Comparison of ENCODE assay signal across 8 cellular contexts in the genomic region with DNA sequence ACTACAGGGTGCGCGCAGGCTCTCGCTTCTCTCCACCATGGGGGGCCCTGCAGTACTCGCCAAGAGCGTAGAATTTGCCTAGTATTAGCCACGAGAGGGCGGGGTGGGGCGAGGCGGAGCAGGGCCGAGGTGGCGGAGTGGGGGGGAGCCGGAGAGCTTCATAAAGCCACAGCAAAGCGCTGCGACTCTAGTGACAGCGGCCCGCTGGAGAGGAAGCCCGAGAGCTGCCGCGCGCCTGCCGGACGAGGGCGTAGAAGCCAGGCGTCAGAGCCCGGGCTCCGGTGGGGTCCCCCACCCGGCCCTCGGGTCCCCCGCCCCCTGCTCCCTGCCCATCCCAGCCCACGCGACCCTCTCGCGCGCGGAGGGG. TPM values are rescaled to one million over a fixed set of nuclear protein-coding genes. Genes with fewer than 3 reads are reported as not detected.
DNase-seq lines count a peak whose midpoint lies in the region; ATAC-seq, FAIRE-seq and TF ChIP-seq lines count a peak whose summit lies in the region.

A gene with protein sequence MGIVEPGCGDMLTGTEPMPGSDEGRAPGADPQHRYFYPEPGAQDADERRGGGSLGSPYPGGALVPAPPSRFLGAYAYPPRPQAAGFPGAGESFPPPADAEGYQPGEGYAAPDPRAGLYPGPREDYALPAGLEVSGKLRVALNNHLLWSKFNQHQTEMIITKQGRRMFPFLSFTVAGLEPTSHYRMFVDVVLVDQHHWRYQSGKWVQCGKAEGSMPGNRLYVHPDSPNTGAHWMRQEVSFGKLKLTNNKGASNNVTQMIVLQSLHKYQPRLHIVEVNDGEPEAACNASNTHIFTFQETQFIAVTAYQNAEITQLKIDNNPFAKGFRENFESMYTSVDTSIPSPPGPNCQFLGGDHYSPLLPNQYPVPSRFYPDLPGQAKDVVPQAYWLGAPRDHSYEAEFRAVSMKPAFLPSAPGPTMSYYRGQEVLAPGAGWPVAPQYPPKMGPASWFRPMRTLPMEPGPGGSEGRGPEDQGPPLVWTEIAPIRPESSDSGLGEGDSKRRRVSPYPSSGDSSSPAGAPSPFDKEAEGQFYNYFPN (plus strand): TSS at position 190 of the 367 bp plus-strand sequence. CDS start 219 bp downstream, outside the sequence.

- peak; percentile 45; the same call in 2 of the 3 replicates for TF ChIP-seq CTCF in A549 (IDR thresholded peaks at IDR 0.05)
- TF ChIP-seq CTCF in epithelial cell of esophagus (IDR thresholded peaks at IDR 0.05; ENCODE audit: insufficient read depth, low read depth, low read length, missing control alignments): no peak
- TF ChIP-seq CTCF in neural progenitor cell (IDR thresholded peaks at IDR 0.05): peak; percentile 53

- H3K9me3 ChIP-seq in A549 (no peaks in the 10 kb centered on the region), neural progenitor cell (ENCODE audit: low read depth) (no peaks in the 10 kb centered on the region), thymus (ENCODE audit: control insufficient read depth) (no peaks in the 10 kb centered on the region)

- peak; percentile 40; a peak in 3 of 5 replicates for TF ChIP-seq RAD21 in A549 (conservative IDR thresholded peaks at IDR 0.05 in 1 of 2, IDR thresholded peaks at IDR 0.05 in 1 of 2)

- H3K27me3 ChIP-seq in neural progenitor cell: peaks cover 85% of the 10 kb centered on the region
- peaks cover 24% of the 10 kb centered on the region for H3K27me3 ChIP-seq in thymus (ENCODE audit: control insufficient read depth, insufficient read depth)

- peak; percentile 80 to 90 for DNase-seq in A549 (ENCODE audit: low read depth in 1 of 2, low spot score in 1 of 2)
- peak; percentile 50 for DNase-seq in NCI-H526 treated with DMSO at 0.1 percent for 48 hours (lab: John Stamatoyannopoulos, UW)
- DNase-seq in activated CD8-positive, alpha-beta memory T cell treated with anti-CD3 and anti-CD28 coated beads for 24 hours: peak; percentile 95
- peak; percentile 20 for DNase-seq in epithelial cell of esophagus (ENCODE audit: low read depth)
- peak; percentile 95 for DNase-seq in neural progenitor cell (ENCODE audit: low spot score)

- H3K4me3 ChIP-seq in A549 (peak within 1 kb of the TSS; percentile 48), epithelial cell of esophagus (ENCODE audit: low read length) (no peak within 1 kb of the TSS), neural progenitor cell (peak within 1 kb of the TSS; percentile 66), thymus (ENCODE audit: low read length) (peak within 1 kb of the TSS; percentile 46)

- CTCF ChIA-PET in A549 (lab: Yijun Ruan, JAX): interaction anchor here (0.9 to 11.2 kb wide), 25 partner anchors 8 to 110 kb away, joined by 3 to 87 read pairs (median 5); no protein-coding TSS in a partner anchor

- H3K4me3 Mint-ChIP-seq in neural progenitor cell: peak within 1 kb of the TSS; percentile 84

- ATAC-seq in A549: peak; percentile 74 to 91
- ATAC-seq in GM18861 (IDR thresholded peaks at IDR 0.05; ENCODE audit: unreplicated experiment): peak; percentile 40
- peak; percentile 50 for ATAC-seq in HG03108 (IDR thresholded peaks at IDR 0.05; ENCODE audit: unreplicated experiment)

- H4K20me1 ChIP-seq in neural progenitor cell (ENCODE audit: low read depth): peaks cover 12% of the 10 kb centered on the region

- H3K9me3 Mint-ChIP-seq in neural progenitor cell: peaks cover 3% of the 10 kb centered on the region

- no peak for FAIRE-seq in A549 (lab: Jason Lieb, UNC)

- POLR2A ChIA-PET in A549 (lab: Yijun Ruan, JAX): interaction anchor here (0.6 to 1.2 kb wide), 3 partner anchors 57 to 732 kb away, joined by 3 to 11 read pairs (median 4); partner anchors contain the start of genes LRRC46 and MRPL10

- no peaks in the 10 kb centered on the region for H3K79me2 ChIP-seq in neural progenitor cell (ENCODE audit: low read depth)

- H3F3A ChIP-seq in neural progenitor cell (ENCODE audit: low read depth): no peaks in the 10 kb centered on the region

- 4% methylated on average over 15 of the region's 35 CpGs for WGBS in A549 (ENCODE audit: missing lambda C conversion rate)
- 2% methylated on average over 35 of the region's 35 CpGs for WGBS in thymus

- H3K9ac ChIP-seq in neural progenitor cell: no peak within 1 kb of the TSS

- H3K27ac ChIP-seq in A549 (peak within 1 kb of the TSS in 1 of 2 experiments; percentile 74; a peak in 3 of 6 replicates), neural progenitor cell (no peak within 1 kb of the TSS), thymus (ENCODE audit: low read depth) (no peak within 1 kb of the TSS)

- no peaks in the 10 kb centered on the region for H3K36me3 Mint-ChIP-seq in neural progenitor cell

- H3K27ac Mint-ChIP-seq in neural progenitor cell: no peak within 1 kb of the TSS

- H3K36me3 ChIP-seq in neural progenitor cell (no peaks in the 10 kb centered on the region), thymus (ENCODE audit: control insufficient read depth, insufficient read depth) (no peaks in the 10 kb centered on the region)

- no peak for TF ChIP-seq EP300 in A549 (IDR thresholded peaks at IDR 0.05)

- peaks cover 59% of the 10 kb centered on the region for H3K27me3 Mint-ChIP-seq in neural progenitor cell (ENCODE audit: insufficient read depth, low read depth)

- peak within 1 kb of the TSS; percentile 88 for H3K4me2 ChIP-seq in A549
- peak within 1 kb of the TSS; percentile 96 for H3K4me2 ChIP-seq in neural progenitor cell

- H3K4me1 ChIP-seq in A549 (0 out of 3 replicates have a peak, but pooled peaks cover 4% of the 10 kb centered on the region), neural progenitor cell (peaks cover 5% of the 10 kb centered on the region), thymus (ENCODE audit: control insufficient read depth, insufficient read depth, low read length) (peaks cover 13% of the 10 kb centered on the region)

- H2AFZ ChIP-seq in neural progenitor cell (replicated peaks): peak within 1 kb of the TSS; percentile 89

- H3K4me1 Mint-ChIP-seq in neural progenitor cell: peaks cover 9% of the 10 kb centered on the region

- 0 out of 2 replicates have a peak, but pooled peaks have one; percentile 39 for TF ChIP-seq POLR2A in A549 (IDR thresholded peaks at IDR 0.05; ENCODE audit: low read length)

TF ChIP-seq in A549, 52 proteins besides CTCF, POLR2A, EP300 and RAD21 (continues in another document):
- TF ChIP-seq KDM5A (IDR thresholded peaks at IDR 0.05): no peak
- no peak for TF ChIP-seq FOSB (CRISPR knock-in tag; IDR thresholded peaks at IDR 0.05)
- TF ChIP-seq SMC3 (IDR thresholded peaks at IDR 0.05): peak; percentile 57
- TF ChIP-seq HMGXB4 (CRISPR knock-in tag; IDR thresholded peaks at IDR 0.05; ENCODE audit: borderline replicate concordance): no peak
- TF ChIP-seq, protein P1, sequence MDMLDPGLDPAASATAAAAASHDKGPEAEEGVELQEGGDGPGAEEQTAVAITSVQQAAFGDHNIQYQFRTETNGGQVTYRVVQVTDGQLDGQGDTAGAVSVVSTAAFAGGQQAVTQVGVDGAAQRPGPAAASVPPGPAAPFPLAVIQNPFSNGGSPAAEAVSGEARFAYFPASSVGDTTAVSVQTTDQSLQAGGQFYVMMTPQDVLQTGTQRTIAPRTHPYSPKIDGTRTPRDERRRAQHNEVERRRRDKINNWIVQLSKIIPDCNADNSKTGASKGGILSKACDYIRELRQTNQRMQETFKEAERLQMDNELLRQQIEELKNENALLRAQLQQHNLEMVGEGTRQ (IDR thresholded peaks at IDR 0.05): no peak
- peak; percentile 62; the same call in 1 of the 2 replicates for TF ChIP-seq HDAC2 (IDR thresholded peaks at IDR 0.05)
- TF ChIP-seq CHD4 (IDR thresholded peaks at IDR 0.05; ENCODE audit: borderline replicate concordance): no peak
- TF ChIP-seq HOXB13 (CRISPR knock-in tag; IDR thresholded peaks at IDR 0.05; ENCODE audit: low read depth): no peak
- no peak for TF ChIP-seq E2F6 (IDR thresholded peaks at IDR 0.05; ENCODE audit: borderline replicate concordance, low read depth)
- no peak for TF ChIP-seq CBX8 (IDR thresholded peaks at IDR 0.05)
- no peak for TF ChIP-seq ZSCAN20 (CRISPR knock-in tag; IDR thresholded peaks at IDR 0.05)
- TF ChIP-seq, protein P2, sequence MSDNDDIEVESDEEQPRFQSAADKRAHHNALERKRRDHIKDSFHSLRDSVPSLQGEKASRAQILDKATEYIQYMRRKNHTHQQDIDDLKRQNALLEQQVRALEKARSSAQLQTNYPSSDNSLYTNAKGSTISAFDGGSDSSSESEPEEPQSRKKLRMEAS (IDR thresholded peaks at IDR 0.05): 0 out of 2 replicates have a peak, but pooled peaks have one; percentile 15

RNA-seq across cellular contexts. Expression of the gene that starts here (rescaled TPM):
- polyA plus RNA-seq in A549 (2011; rRNA removed) (0.03 TPM in 1 of 2 replicates, not detected in the other), A549 (2017; fragmentation: RNase III; extraction: RNeasy Plus Mini Kit Qiagen cat#74134 plus additional on column Dnase treatment) (0.04 TPM in 1 of 3 replicates, not detected in the others), thymus (1.6 TPM)
- 0.04 TPM in 1 of 2 replicates, not detected in the other for polyA plus RNA-seq in A549 (2012; cell fraction: cytosol; rRNA removed)
- 0.02 TPM in 1 of 2 replicates, not detected in the other for polyA plus RNA-seq in A549 (2012; cell fraction: nucleus; rRNA removed)
- polyA minus RNA-seq in A549 (2011; rRNA and poly(A)+ RNA removed): not detected in 2 replicates
- 0.12 TPM in 1 of 2 replicates, not detected in the other for total RNA-seq in neural progenitor cell (ENCODE audit: low replicate concordance)

Comparison
In these comparisons a context has a peak if more than half of its experiments do, and no peak if none do; other contexts are left out.
1. Peak in DNase-seq, ATAC-seq, H3K4me3 ChIP-seq and H3K4me2 ChIP-seq in A549; RNA of the gene not detected or under 1 TPM.
2. Peak in DNase-seq, H3K4me3 ChIP-seq and H3K4me2 ChIP-seq in neural progenitor cell; RNA of the gene not detected or under 1 TPM.
3. DNase-seq: peak in every context shown above with its lines; median percentile 95 in activated CD8-positive, alpha-beta memory T cell treated with anti-CD3 and anti-CD28 coated beads for 24 hours; 95 in neural progenitor cell; 85 in A549; 50 in NCI-H526 treated with DMSO at 0.1 percent for 48 hours; 20 in epithelial cell of esophagus.